In the genomic region with DNA sequence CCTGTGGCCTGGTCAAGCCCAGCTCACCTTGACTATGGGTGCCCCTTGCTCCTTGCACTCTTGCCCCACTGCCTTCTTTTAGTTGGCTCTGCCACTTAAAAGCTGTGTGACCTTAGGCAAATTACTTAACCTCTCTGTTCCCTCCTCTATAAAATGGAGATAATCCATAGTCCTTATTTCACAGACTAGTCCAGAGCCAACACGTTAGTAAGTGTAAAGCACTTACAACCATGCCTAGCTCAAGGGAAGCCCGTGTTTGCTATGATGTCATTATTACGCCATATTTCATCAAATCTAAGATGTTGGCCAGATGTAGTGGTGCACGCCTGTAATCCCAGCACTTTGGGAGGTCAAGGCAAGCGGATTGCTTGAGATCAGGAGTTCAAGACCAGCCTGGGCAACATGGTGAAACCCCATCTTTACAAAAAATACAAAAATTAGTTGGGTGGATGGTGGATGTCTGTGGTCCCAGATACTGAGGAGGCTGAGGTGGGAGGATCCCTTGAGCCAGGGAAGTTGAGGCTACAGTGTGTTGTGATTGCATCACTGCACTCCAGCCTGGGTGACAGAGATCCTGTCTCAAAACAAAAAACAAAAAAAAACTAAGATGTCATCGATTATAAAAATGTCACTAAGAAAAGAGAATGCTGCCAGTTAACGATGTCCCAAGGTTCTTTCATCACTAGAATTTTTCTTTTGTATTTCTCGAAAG, we compare ENCODE assay signal across 12 cellular contexts. TPM values are rescaled to one million over a fixed set of nuclear protein-coding genes. Genes with fewer than 3 reads are reported as not detected.
DNase-seq lines count a peak whose midpoint lies in the region; ATAC-seq and TF ChIP-seq lines count a peak whose summit lies in the region.
"Had no signal": no experiment of that assay in that cellular context is flagged by ENCODE, and none has a peak within 500 bp of the region (broad histone marks: within the 10 kb centered on the region; RNA-seq: fewer than 3 reads in every experiment).

No MANE protein-coding gene starts in this region.

- POLR2A ChIA-PET in CD8-positive, alpha-beta T cell (lab: Charles Lee) = interaction anchor here (0.7 to 1.5 kb wide), 2 partner anchors 20 to 161 kb away, joined by 5 to 9 read pairs; a partner anchor contains a TSS

- H3K27me3 Mint-ChIP-seq in CD8-positive, alpha-beta T cell (ENCODE audit: low read depth) = no peaks in the 10 kb centered on the region
- H3K27me3 Mint-ChIP-seq: CD4-positive, alpha-beta T cell had no signal

- no peak for DNase-seq in CD8-positive, alpha-beta T cell
- DNase-seq in RWPE2 (ENCODE audit: low spot score) (peak; percentile 18), fibroblast of the aortic adventitia (ENCODE audit: low read depth) (peak; percentile 22), ovary (no peak), OCI-M2 (lab: John Stamatoyannopoulos, UW; ENCODE audit: unreplicated experiment) (no peak)
- DNase-seq: activated CD8-positive, alpha-beta memory T cell treated with anti-CD3 and anti-CD28 coated beads, Interleukin-2, amount 50 U/mL, for 48 hours; CD4-positive, alpha-beta T cell; foreskin keratinocyte; NCI-H1092; occipital lobe had no signal

- H3K27ac ChIP-seq in CD8-positive, alpha-beta T cell (ENCODE audit: low read depth, low read length) = no peak overlapping the region
- H3K27ac ChIP-seq in RWPE2 (ENCODE audit: poor library complexity, severe bottlenecking) (no peak overlapping the region), ovary (no peak overlapping the region)
- H3K27ac ChIP-seq: ascending aorta, foreskin keratinocyte, skin epidermis had no signal

- H3K9me3 Mint-ChIP-seq in CD8-positive, alpha-beta T cell = no peaks in the 10 kb centered on the region
- H3K9me3 Mint-ChIP-seq: CD4-positive, alpha-beta T cell had no signal

- H3K4me3 Mint-ChIP-seq in CD8-positive, alpha-beta T cell = no peak overlapping the region

- intact Hi-C loops in CD8-positive, alpha-beta T cell (cut with DNase I, micrococcal nuclease) = no loop called here
- intact Hi-C loops in ovary (cut with DNase I) = no loop called here

- 65 to 72% (median 69%) methylated on average over 8 of the region's 8 CpGs for WGBS in ovary, 3 donors

- peaks cover 34% of the 10 kb centered on the region for H3K4me1 ChIP-seq in CD8-positive, alpha-beta T cell (ENCODE audit: insufficient read depth, low read length)
- H3K4me1 ChIP-seq in RWPE2 (ENCODE audit: insufficient read depth, poor library complexity, severe bottlenecking) (peaks cover 6% of the 10 kb centered on the region), ovary (ENCODE audit: insufficient read depth) (peaks cover 2% of the 10 kb centered on the region)

- peaks cover 40% of the 10 kb centered on the region for H3K4me1 Mint-ChIP-seq in CD8-positive, alpha-beta T cell (ENCODE audit: low read depth)

- peaks cover 6% of the 10 kb centered on the region for H3K36me3 ChIP-seq in CD8-positive, alpha-beta T cell (ENCODE audit: insufficient read depth, low read length)
- H3K36me3 ChIP-seq in RWPE2 (ENCODE audit: low read depth) (no peaks in the 10 kb centered on the region), ovary (no peaks in the 10 kb centered on the region)
- H3K36me3 ChIP-seq: ascending aorta had no signal

- H3K9me3 ChIP-seq in CD8-positive, alpha-beta T cell (ENCODE audit: low read length) = no peaks in the 10 kb centered on the region
- H3K9me3 ChIP-seq in RWPE2 (ENCODE audit: severe bottlenecking) = no peaks in the 10 kb centered on the region
- H3K9me3 ChIP-seq in ovary = no peaks in the 10 kb centered on the region
- H3K9me3 ChIP-seq: ascending aorta had no signal

- H3K27ac Mint-ChIP-seq in CD8-positive, alpha-beta T cell = peak overlapping the region; percentile 69
- H3K27ac Mint-ChIP-seq: CD4-positive, alpha-beta T cell had no signal

- no peak for ATAC-seq in CD8-positive, alpha-beta T cell
- ATAC-seq in RWPE2 (ENCODE audit: low read depth) = no peak
- ATAC-seq: foreskin keratinocyte had no signal

- H3K4me3 ChIP-seq in CD8-positive, alpha-beta T cell (ENCODE audit: low read depth, low read length) = no peak overlapping the region
- H3K4me3 ChIP-seq in RWPE2 (ENCODE audit: severe bottlenecking) = no peak overlapping the region
- H3K4me3 ChIP-seq in fibroblast of the aortic adventitia (ENCODE audit: low read depth, low read length) = no peak overlapping the region
- H3K4me3 ChIP-seq in ovary = no peak overlapping the region
- H3K4me3 ChIP-seq: ascending aorta, skin epidermis had no signal

- no peak for TF ChIP-seq EP300 in ovary (IDR thresholded peaks at IDR 0.05)

- no peak for TF ChIP-seq CTCF in CD8-positive, alpha-beta T cell (IDR thresholded peaks at IDR 0.05)
- TF ChIP-seq CTCF in RWPE2 (IDR thresholded peaks at IDR 0.05; ENCODE audit: poor library complexity, severe bottlenecking) (no peak), fibroblast of the aortic adventitia (IDR thresholded peaks at IDR 0.05; ENCODE audit: insufficient read depth, low read length) (no peak), ovary (IDR thresholded peaks at IDR 0.05) (no peak)

- CTCF ChIA-PET in CD8-positive, alpha-beta T cell (lab: Charles Lee) = interaction anchor here (0.7 to 1.5 kb wide), 4 partner anchors 17 to 37 kb away, joined by 3 to 7 read pairs (median 3); a partner anchor contains a TSS

- peaks cover 44% of the 10 kb centered on the region for H3K36me3 Mint-ChIP-seq in CD8-positive, alpha-beta T cell

- H3K27me3 ChIP-seq in CD8-positive, alpha-beta T cell (ENCODE audit: insufficient read depth, low read length) = no peaks in the 10 kb centered on the region
- no peaks in the 10 kb centered on the region for H3K27me3 ChIP-seq in RWPE2 (ENCODE audit: insufficient read depth, poor library complexity, severe bottlenecking)
- no peaks in the 10 kb centered on the region for H3K27me3 ChIP-seq in ovary
- H3K27me3 ChIP-seq: ascending aorta, foreskin keratinocyte had no signal

- no peak for TF ChIP-seq POLR2A in ovary (IDR thresholded peaks at IDR 0.05)

RNA-seq across cellular contexts. Expression of a gene that starts 2.3 kb away (rescaled TPM):
- total RNA-seq in CD8-positive, alpha-beta T cell = 100 to 1,000 TPM; 111 to 117 TPM
- total RNA-seq in fibroblast of the aortic adventitia (ENCODE audit: low replicate concordance) (1.2 and 5.1 TPM in 2 replicates), ovary (1 to 10 TPM; 3.4 to 7.5 (median 3.5) TPM)
- 1 to 10 TPM in 1 of 2 donors, under 1 TPM in 1; 0.95 to 3.6 TPM for polyA plus RNA-seq in ovary

RNA-seq across cellular contexts. Expression of a gene that starts 19.8 kb away (rescaled TPM):
- total RNA-seq in CD8-positive, alpha-beta T cell = 10 to 100 TPM; 39.9 to 41.0 TPM
- total RNA-seq in fibroblast of the aortic adventitia (ENCODE audit: low replicate concordance) = 257 and 510 TPM in 2 replicates
- total RNA-seq in ovary = 100 to 1,000 TPM; 160 to 400 (median 192) TPM
- 100 to 1,000 TPM; 272 to 334 TPM for polyA plus RNA-seq in ovary

RNA-seq across cellular contexts. Expression of a gene that starts 20.3 kb away (rescaled TPM):
- 10 to 100 TPM; 98.1 to 98.2 TPM for total RNA-seq in CD8-positive, alpha-beta T cell
- total RNA-seq in fibroblast of the aortic adventitia (ENCODE audit: low replicate concordance) = 177 and 274 TPM in 2 replicates
- 100 to 1,000 TPM; 207 to 432 (median 275) TPM for total RNA-seq in ovary
- polyA plus RNA-seq in ovary = 100 to 1,000 TPM; 272 to 383 TPM

RNA-seq across cellular contexts. Expression of a gene that starts 21.3 kb away (rescaled TPM):
- total RNA-seq in CD8-positive, alpha-beta T cell = 10 to 100 TPM in 1 of 2 experiments, 1 to 10 TPM in 1; 8.6 to 10.1 TPM
- total RNA-seq in fibroblast of the aortic adventitia (ENCODE audit: low replicate concordance) = 47.3 and 72.1 TPM in 2 replicates
- total RNA-seq in ovary = 10 to 100 TPM in 6 of 7 donors, 1 to 10 TPM in 1; 7.3 to 31.4 (median 16.9) TPM
- polyA plus RNA-seq in ovary = 10 to 100 TPM in 1 of 2 donors, 1 to 10 TPM in 1; 4.0 to 12.1 TPM

RNA-seq across cellular contexts. Expression of a gene that starts 32.4 kb away (rescaled TPM):
- total RNA-seq in CD8-positive, alpha-beta T cell = 10 to 100 TPM; 13.4 to 14.6 TPM
- total RNA-seq in fibroblast of the aortic adventitia (ENCODE audit: low replicate concordance) (21.6 and 45.2 TPM in 2 replicates), ovary (10 to 100 TPM in 6 of 7 donors, 1 to 10 TPM in 1; 9.2 to 17.4 (median 15.7) TPM)
- 10 to 100 TPM in 1 of 2 donors, 1 to 10 TPM in 1; 2.3 to 11.9 TPM for polyA plus RNA-seq in ovary

Comparison
In these comparisons a context has a peak if more than half of its experiments do, and no peak if none do; other contexts are left out.
1. DNase-seq: peak in RWPE2 (single experiment) and fibroblast of the aortic adventitia (single experiment); none in CD8-positive, alpha-beta T cell (0 of 7), ovary (0 of 5) and OCI-M2 (single experiment).
2. RNA of a gene that starts 2.3 kb away (total RNA-seq): 111 to 117 TPM in CD8-positive, alpha-beta T cell; 3.4 to 7.5 TPM in ovary and 1.2 to 5.1 TPM in fibroblast of the aortic adventitia; every median in the first group is over 10 times any median in the second.